ENCODE assay signal across 13 cellular contexts in the genomic region with DNA sequence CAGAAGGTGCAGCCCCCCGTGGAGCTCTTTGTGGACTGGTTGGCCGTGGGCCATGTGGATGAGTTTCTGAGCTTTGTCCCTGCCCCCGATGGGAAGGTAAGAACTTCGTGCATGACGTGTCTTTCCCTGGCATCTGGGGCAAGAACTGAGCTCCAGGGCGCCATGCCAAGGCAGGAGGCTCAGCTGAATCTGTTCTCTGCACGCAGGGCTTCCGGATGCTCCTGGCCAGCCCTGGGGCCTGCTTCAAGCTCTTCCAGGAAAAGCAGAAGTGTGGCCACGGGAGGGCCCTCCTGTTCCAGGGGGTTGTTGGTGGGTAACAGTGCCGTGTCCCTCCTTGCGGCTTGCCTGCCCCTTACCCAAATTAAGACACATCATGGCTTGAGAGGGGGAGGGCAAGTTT. TPM values are rescaled to one million over a fixed set of nuclear protein-coding genes. Genes with fewer than 3 reads are reported as not detected.
DNase-seq lines count a peak whose midpoint lies in the region; ATAC-seq and TF ChIP-seq lines count a peak whose summit lies in the region.
"Had no signal": no experiment of that assay in that cellular context is flagged by ENCODE, and none has a peak within 500 bp of the region (broad histone marks: within the 10 kb centered on the region; RNA-seq: fewer than 3 reads in every experiment).

No MANE protein-coding gene starts in this region.

- in situ Hi-C loops in ACHN (cut with HindIII; ENCODE audit: low pct_ligation_motif_present, low pct_unique_long_range_greater_than_20kb, low sequenced_read_pairs), result no loop called here
- in situ Hi-C loops in transverse colon (cut with MboI; ENCODE audit: low pct_ligation_motif_present in 1 of 4, low pct_unique_long_range_greater_than_20kb in 1 of 4, low sequenced_read_pairs in 3 of 4), result no loop called here

- no peak overlapping the region for H3K27ac ChIP-seq in transverse colon
- H3K27ac ChIP-seq: cardiac muscle cell had no signal

- intact Hi-C loops in transverse colon (cut with DNase I; ENCODE audit: low total_unique reads), result no loop called here

- no peaks in the 10 kb centered on the region for H3K36me3 ChIP-seq in transverse colon
- H3K36me3 ChIP-seq: cardiac muscle cell had no signal

- TF ChIP-seq CTCF in epithelial cell of proximal tubule (conservative IDR thresholded peaks at IDR 0.05; ENCODE audit: low read depth, low read length), result peak; percentile 30
- TF ChIP-seq CTCF in transverse colon (IDR thresholded peaks at IDR 0.05), result no peak

- TF ChIP-seq EP300 in transverse colon (IDR thresholded peaks at IDR 0.05; ENCODE audit: low read depth), result no peak

- H3K9me3 ChIP-seq in transverse colon, result no peaks in the 10 kb centered on the region

- peaks cover 12% of the 10 kb centered on the region for H3K27me3 ChIP-seq in transverse colon
- H3K27me3 ChIP-seq: cardiac muscle cell had no signal

- H3K4me3 ChIP-seq in epithelial cell of proximal tubule (ENCODE audit: low read depth, low read length) (no peak overlapping the region), transverse colon (no peak overlapping the region)
- H3K4me3 ChIP-seq: cardiac muscle cell had no signal

- no peak for TF ChIP-seq POLR2A in transverse colon (IDR thresholded peaks at IDR 0.05)

- WGBS in transverse colon (ENCODE audit: low coverage in 1 of 2), 2 donors, result 40% methylated on average over 11 of the region's 11 CpGs; no CpG with 5 or more reads in 1 of the 2 donors

- peaks cover 0 to 9% (median 0%) of the 10 kb centered on the region in 4 donors for H3K4me1 ChIP-seq in transverse colon

- peak; percentile 43 for DNase-seq in ACHN
- DNase-seq in HK-2 (ENCODE audit: unreplicated experiment), result peak; percentile 63
- peak; percentile 79 for DNase-seq in RPMI8226
- no peak for DNase-seq in epithelial cell of proximal tubule (ENCODE audit: low read depth)
- no peak for DNase-seq in transverse colon
- no peak for DNase-seq in inferior parietal cortex (ENCODE audit: extremely low spot score)
- DNase-seq: CD4-positive, alpha-beta memory T cell; naive B cell had no signal

- no peak for ATAC-seq in HG02642 (IDR thresholded peaks at IDR 0.05; ENCODE audit: poor library complexity, unreplicated experiment)
- ATAC-seq in GM21825 (IDR thresholded peaks at IDR 0.05; ENCODE audit: unreplicated experiment), result no peak
- ATAC-seq: HepG2 had no signal

RNA-seq across cellular contexts. Expression of a gene that starts 27.7 kb away (rescaled TPM):
- total RNA-seq in epithelial cell of proximal tubule (0.07 TPM in 1 of 2 replicates, not detected in the other), transverse colon (not detected)
- total RNA-seq: CD4-positive, alpha-beta memory T cell; HepG2; temporal lobe had no signal

RNA-seq across cellular contexts. Expression of a gene that starts 31.4 kb away (rescaled TPM):
- not detected in 2 replicates for total RNA-seq in epithelial cell of proximal tubule
- total RNA-seq in transverse colon, result not detected
- total RNA-seq: cardiac muscle cell had no signal

Comparison
In these comparisons a context has a peak if more than half of its experiments do, and no peak if none do; other contexts are left out.
1. DNase-seq: peak in ACHN (single experiment), HK-2 (single experiment) and RPMI8226 (single experiment); none in epithelial cell of proximal tubule (single experiment), transverse colon (single experiment) and inferior parietal cortex (single experiment).